Comparison of ENCODE assay signal across 29 cellular contexts in genomic region chr9:30574355-30575151, GRCh38.
DNase-seq lines count a peak whose midpoint lies in the region; ATAC-seq, FAIRE-seq and TF ChIP-seq lines count a peak whose summit lies in the region.
"Had no signal": no experiment of that assay in that cellular context is flagged by ENCODE, and none has a peak within 500 bp of the region (broad histone marks: within the 10 kb centered on the region; RNA-seq: fewer than 3 reads in every experiment).

No MANE protein-coding gene starts in this region.

- FAIRE-seq in HepG2 (lab: Jason Lieb, UNC) = no peak
- no peak for FAIRE-seq in GM19239 (lab: Jason Lieb, UNC)
- FAIRE-seq: GM18507, pancreas had no signal

- no peak overlapping the region for H3K9ac ChIP-seq in HepG2 (ENCODE audit: insufficient read depth, low read depth, low read length)

- no peak overlapping the region for H3K4me2 ChIP-seq in HepG2 (ENCODE audit: low read depth, low read length)

- no peaks in the 10 kb centered on the region for H3K4me1 ChIP-seq in HepG2 (ENCODE audit: insufficient read depth, low read length)
- H3K4me1 ChIP-seq: heart left ventricle, pancreas, transverse colon had no signal

- H3K27me3 ChIP-seq in HepG2 (ENCODE audit: control insufficient read depth in 1 of 2, insufficient read depth in 2 of 2, low read length in 2 of 2) = no peaks in the 10 kb centered on the region
- H3K27me3 ChIP-seq: heart left ventricle, pancreas, transverse colon had no signal

- peak; percentile 23 for DNase-seq in activated CD4-positive, CD25-positive, alpha-beta regulatory T cell treated with anti-CD3 and anti-CD28 coated beads, Interleukin-2, amount 50 U/mL, for 72 hours
- DNase-seq in WTC11 (ENCODE audit: low spot score) (peak; percentile 21), HepG2 (ENCODE audit: low spot score) (no peak), type B pancreatic cell (ENCODE audit: extremely low spot score, unreplicated experiment) (peak; percentile 50), GM19239 (ENCODE audit: insufficient read length, low spot score) (no peak)
- DNase-seq in activated CD4-positive, alpha-beta T cell treated with anti-CD3 and anti-CD28 coated beads for 4 hours = no peak
- DNase-seq in activated T-helper 2 cell treated with anti-CD3 and anti-CD28 coated beads, Interferon-gamma antibody, Interleukin-2, Interleukin-4, amounts not matched to agents 10 μg/mL and 5 μg/mL and 100 μg/mL, durations not matched to agents 14 hours and 24 hours and 36 hours (ENCODE audit: low spot score) = no peak
- DNase-seq: activated CD4-positive, alpha-beta memory T cell treated with anti-CD3 and anti-CD28 coated beads, Interleukin-2, amount 10 ng/mL, durations not matched to agents 7 days and 5 days; activated gamma-delta T cell; activated naive CD8-positive, alpha-beta T cell treated with anti-CD3 and anti-CD28 coated beads, Interleukin-2, amount 50 U/mL, for 24 hours; activated T-cell treated with anti-CD3 and anti-CD28 coated beads for 4 hours; CD4-positive, alpha-beta memory T cell; cerebellar nuclear complex; DMS 273 treated with DMSO at 0.1 percent for 48 hours; HCEC 1CT; Karpas-422; midbrain; NCI-H226; NCI-H82; stimulated activated naive CD8-positive, alpha-beta T cell treated with anti-CD3 and anti-CD28 coated beads, Interleukin-15, amount 100 ng/mL, for 72 hours; transverse colon had no signal

- TF ChIP-seq CTCF in WTC11 (IDR thresholded peaks at IDR 0.05) (no peak), HepG2 (CRISPR knock-in tag; IDR thresholded peaks at IDR 0.05) (no peak), type B pancreatic cell (conservative IDR thresholded peaks at IDR 0.05) (no peak)

- TF ChIP-seq EP300 in HepG2 (IDR thresholded peaks at IDR 0.05; ENCODE audit: low read depth in 2 of 2, low read length in 2 of 2) (no peak), HepG2 (CRISPR knock-in tag; IDR thresholded peaks at IDR 0.05; ENCODE audit: borderline replicate concordance) (no peak)

- POLR2A ChIA-PET in WTC11 (lab: Charles Lee) (no interaction called here), HepG2 (lab: Yijun Ruan, JAX) (no interaction called here)

- WGBS in HepG2 (ENCODE audit: low lambda C conversion rate) = 52% methylated on average over 19 of the region's 28 CpGs

- H3K4me3 ChIP-seq in HepG2 (replicated peaks in 1 of 3; ENCODE audit: insufficient read depth in 1 of 3, low read depth in 2 of 3, low read length in 3 of 3) = no peak overlapping the region
- H3K4me3 ChIP-seq: heart left ventricle, pancreas, transverse colon had no signal

- H3K27me3 Mint-ChIP-seq in WTC11 (ENCODE audit: low read depth) (no peaks in the 10 kb centered on the region), type B pancreatic cell (no peaks in the 10 kb centered on the region)
- H3K27me3 Mint-ChIP-seq in activated T-helper 2 cell treated with anti-CD3 and anti-CD28 coated beads, Interferon-gamma antibody, Interleukin-2, Interleukin-4, amounts not matched to agents 10 μg/mL and 5 μg/mL and 100 μg/mL, durations not matched to agents 14 hours and 24 hours and 36 hours (ENCODE audit: low read depth) = no peaks in the 10 kb centered on the region
- H3K27me3 Mint-ChIP-seq: activated CD4-positive, alpha-beta memory T cell treated with anti-CD3 and anti-CD28 coated beads, Interleukin-2, amount 10 ng/mL, durations not matched to agents 7 days and 5 days; activated naive CD8-positive, alpha-beta T cell treated with anti-CD3 and anti-CD28 coated beads, Interleukin-2, amount 50 U/mL, for 24 hours; CD4-positive, alpha-beta memory T cell; natural killer cell treated with Interleukin-12 subunit alpha and Interleukin-12 subunit beta and Interleukin-15 and Interleukin-18, amount 100 ng/mL, for 72 hours; stimulated activated naive CD8-positive, alpha-beta T cell treated with anti-CD3 and anti-CD28 coated beads, Interleukin-15, amount 100 ng/mL, for 72 hours had no signal

- H3K36me3 ChIP-seq in HepG2 (replicated peaks in 1 of 2; ENCODE audit: control insufficient read depth in 1 of 2, insufficient read depth in 2 of 2, low read length in 2 of 2) = no peaks in the 10 kb centered on the region
- H3K36me3 ChIP-seq: heart left ventricle, pancreas, transverse colon had no signal

- no peak overlapping the region for H3K27ac Mint-ChIP-seq in WTC11
- no peak overlapping the region for H3K27ac Mint-ChIP-seq in type B pancreatic cell
- no peak overlapping the region for H3K27ac Mint-ChIP-seq in activated T-helper 2 cell treated with anti-CD3 and anti-CD28 coated beads, Interferon-gamma antibody, Interleukin-2, Interleukin-4, amounts not matched to agents 10 μg/mL and 5 μg/mL and 100 μg/mL, durations not matched to agents 14 hours and 24 hours and 36 hours
- H3K27ac Mint-ChIP-seq: activated CD4-positive, alpha-beta memory T cell treated with anti-CD3 and anti-CD28 coated beads, Interleukin-2, amount 10 ng/mL, durations not matched to agents 7 days and 5 days; activated naive CD8-positive, alpha-beta T cell treated with anti-CD3 and anti-CD28 coated beads, Interleukin-2, amount 50 U/mL, for 24 hours; CD4-positive, alpha-beta memory T cell; natural killer cell treated with Interleukin-12 subunit alpha and Interleukin-12 subunit beta and Interleukin-15 and Interleukin-18, amount 100 ng/mL, for 72 hours; stimulated activated naive CD8-positive, alpha-beta T cell treated with anti-CD3 and anti-CD28 coated beads, Interleukin-15, amount 100 ng/mL, for 72 hours had no signal

- no peak overlapping the region for H3K4me3 Mint-ChIP-seq in WTC11
- no peak overlapping the region for H3K4me3 Mint-ChIP-seq in type B pancreatic cell
- H3K4me3 Mint-ChIP-seq in activated T-helper 2 cell treated with anti-CD3 and anti-CD28 coated beads, Interferon-gamma antibody, Interleukin-2, Interleukin-4, amounts not matched to agents 10 μg/mL and 5 μg/mL and 100 μg/mL, durations not matched to agents 14 hours and 24 hours and 36 hours (ENCODE audit: low read depth) = no peak overlapping the region
- H3K4me3 Mint-ChIP-seq: activated CD4-positive, alpha-beta memory T cell treated with anti-CD3 and anti-CD28 coated beads, Interleukin-2, amount 10 ng/mL, durations not matched to agents 7 days and 5 days; activated naive CD8-positive, alpha-beta T cell treated with anti-CD3 and anti-CD28 coated beads, Interleukin-2, amount 50 U/mL, for 24 hours; CD4-positive, alpha-beta memory T cell; natural killer cell treated with Interleukin-12 subunit alpha and Interleukin-12 subunit beta and Interleukin-15 and Interleukin-18, amount 100 ng/mL, for 72 hours; stimulated activated naive CD8-positive, alpha-beta T cell treated with anti-CD3 and anti-CD28 coated beads, Interleukin-15, amount 100 ng/mL, for 72 hours had no signal

- in situ Hi-C loops in HepG2 (cut with HindIII; ENCODE audit: extremely low pct_ligation_motif_present, low pct_unique_long_range_greater_than_20kb) = no loop called here

- TF ChIP-seq POLR2A in HepG2 (IDR thresholded peaks at IDR 0.05; ENCODE audit: insufficient read depth in 1 of 2, low read depth in 2 of 2, low read length in 2 of 2) = no peak

- no peaks in the 10 kb centered on the region for H3K79me2 ChIP-seq in HepG2 (ENCODE audit: insufficient read depth, low read length)

- H3K9me3 Mint-ChIP-seq in WTC11 (no peaks in the 10 kb centered on the region), type B pancreatic cell (no peaks in the 10 kb centered on the region)
- peaks cover 18% of the 10 kb centered on the region for H3K9me3 Mint-ChIP-seq in activated T-helper 2 cell treated with anti-CD3 and anti-CD28 coated beads, Interferon-gamma antibody, Interleukin-2, Interleukin-4, amounts not matched to agents 10 μg/mL and 5 μg/mL and 100 μg/mL, durations not matched to agents 14 hours and 24 hours and 36 hours
- H3K9me3 Mint-ChIP-seq: stimulated activated naive CD8-positive, alpha-beta T cell treated with anti-CD3 and anti-CD28 coated beads, Interleukin-15, amount 100 ng/mL, for 72 hours had no signal

- H3K4me1 Mint-ChIP-seq in WTC11 (no peaks in the 10 kb centered on the region), type B pancreatic cell (ENCODE audit: unreplicated experiment) (no peaks in the 10 kb centered on the region)
- H3K4me1 Mint-ChIP-seq in activated T-helper 2 cell treated with anti-CD3 and anti-CD28 coated beads, Interferon-gamma antibody, Interleukin-2, Interleukin-4, amounts not matched to agents 10 μg/mL and 5 μg/mL and 100 μg/mL, durations not matched to agents 14 hours and 24 hours and 36 hours (ENCODE audit: low read depth) = no peaks in the 10 kb centered on the region
- H3K4me1 Mint-ChIP-seq: activated CD4-positive, alpha-beta memory T cell treated with anti-CD3 and anti-CD28 coated beads, Interleukin-2, amount 10 ng/mL, durations not matched to agents 7 days and 5 days; activated naive CD8-positive, alpha-beta T cell treated with anti-CD3 and anti-CD28 coated beads, Interleukin-2, amount 50 U/mL, for 24 hours; CD4-positive, alpha-beta memory T cell; stimulated activated naive CD8-positive, alpha-beta T cell treated with anti-CD3 and anti-CD28 coated beads, Interleukin-15, amount 100 ng/mL, for 72 hours had no signal

- intact Hi-C loops in HepG2 (cut with micrococcal nuclease; ENCODE audit: unreplicated experiment) = no loop called here
- intact Hi-C loops in activated T-helper 2 cell treated with anti-CD3 and anti-CD28 coated beads, Interferon-gamma antibody, Interleukin-2, Interleukin-4, amounts not matched to agents 10 μg/mL and 5 μg/mL and 100 μg/mL, durations not matched to agents 14 hours and 24 hours and 36 hours (cut with micrococcal nuclease) = no loop called here

- H3K27ac ChIP-seq in HepG2 (ENCODE audit: extremely low read length, insufficient read depth, low read length) = no peak overlapping the region
- H3K27ac ChIP-seq: 22Rv1, heart left ventricle, pancreas, transverse colon had no signal

- no peak for TF ChIP-seq RAD21 in HepG2 (CRISPR knock-in tag; IDR thresholded peaks at IDR 0.05)

- CTCF ChIA-PET in WTC11 (lab: Charles Lee) (no interaction called here), HepG2 (lab: Yijun Ruan, JAX; ENCODE audit: low intra/inter-chr PET ratio, low total read pairs) (no interaction called here)

- no TSS peak for BruUV-seq in HepG2 (replicated peaks; lab: Mats Ljungman, UMichigan)

- no peaks in the 10 kb centered on the region for H4K20me1 ChIP-seq in HepG2 (ENCODE audit: insufficient read depth, low read length)

- H2AFZ ChIP-seq in HepG2 (ENCODE audit: low read length) = no peak overlapping the region

- ATAC-seq in activated CD4-positive, CD25-positive, alpha-beta regulatory T cell treated with anti-CD3 and anti-CD28 coated beads, Interleukin-2, amount 50 U/mL, for 24 hours = no peak
- ATAC-seq in WTC11 = peak; percentile 60; the same call in 1 of the 2 replicates
- ATAC-seq in HepG2 = peak; percentile 29; the same call in 2 of the 3 replicates
- ATAC-seq: activated naive CD8-positive, alpha-beta T cell treated with anti-CD3 and anti-CD28 coated beads, Interleukin-2, amount 50 U/mL, for 24 hours; heart left ventricle; left lobe of liver; pancreas; sciatic nerve; stimulated activated naive CD8-positive, alpha-beta T cell treated with anti-CD3 and anti-CD28 coated beads, Interleukin-15, amount 100 ng/mL, for 72 hours had no signal

- no peaks in the 10 kb centered on the region for H3K36me3 Mint-ChIP-seq in WTC11
- no peaks in the 10 kb centered on the region for H3K36me3 Mint-ChIP-seq in type B pancreatic cell
- no peaks in the 10 kb centered on the region for H3K36me3 Mint-ChIP-seq in activated T-helper 2 cell treated with anti-CD3 and anti-CD28 coated beads, Interferon-gamma antibody, Interleukin-2, Interleukin-4, amounts not matched to agents 10 μg/mL and 5 μg/mL and 100 μg/mL, durations not matched to agents 14 hours and 24 hours and 36 hours (ENCODE audit: low read depth)
- H3K36me3 Mint-ChIP-seq: CD4-positive, alpha-beta memory T cell had no signal

- H3K9me3 ChIP-seq in HepG2 (ENCODE audit: low read length) = no peaks in the 10 kb centered on the region
- H3K9me3 ChIP-seq: pancreas, transverse colon had no signal

Comparison
In these comparisons a context has a peak if more than half of its experiments do, and no peak if none do; other contexts are left out.
1. DNase-seq: peak in activated CD4-positive, CD25-positive, alpha-beta regulatory T cell treated with anti-CD3 and anti-CD28 coated beads, Interleukin-2, amount 50 U/mL, for 72 hours (single experiment), WTC11 (single experiment) and type B pancreatic cell (single experiment); none in HepG2 (single experiment), GM19239 (single experiment), activated CD4-positive, alpha-beta T cell treated with anti-CD3 and anti-CD28 coated beads for 4 hours (0 of 2) and activated T-helper 2 cell treated with anti-CD3 and anti-CD28 coated beads, Interferon-gamma antibody, Interleukin-2, Interleukin-4, amounts not matched to agents 10 μg/mL and 5 μg/mL and 100 μg/mL, durations not matched to agents 14 hours and 24 hours and 36 hours (single experiment).
2. ATAC-seq: peak in WTC11 (single experiment) and HepG2 (single experiment); none in activated CD4-positive, CD25-positive, alpha-beta regulatory T cell treated with anti-CD3 and anti-CD28 coated beads, Interleukin-2, amount 50 U/mL, for 24 hours (0 of 2).